Comparison of ENCODE assay signal across 1 cellular context in genomic region chr22:38107692-38108515, GRCh38.
TF ChIP-seq lines count a peak whose summit lies in the region.

No MANE protein-coding gene starts in this region.

TF ChIP-seq in HepG2, 621 proteins besides CTCF, POLR2A, EP300 and RAD21 (continued from another document and continues in another):
- TF ChIP-seq KIAA2018 (CRISPR knock-in tag; IDR thresholded peaks at IDR 0.05; ENCODE audit: borderline replicate concordance) (no peak), TEAD2 (CRISPR knock-in tag; IDR thresholded peaks at IDR 0.05) (no peak), HOXA5 (CRISPR knock-in tag; IDR thresholded peaks at IDR 0.05) (no peak), TFAP4 (IDR thresholded peaks at IDR 0.05; ENCODE audit: borderline replicate concordance, low read depth) (peak; percentile 95), FOXA3 (CRISPR knock-in tag; IDR thresholded peaks at IDR 0.05) (peak; percentile 19; the same call in 1 of the 2 replicates), ZNF335 (CRISPR knock-in tag; IDR thresholded peaks at IDR 0.05) (peak; percentile 61; the same call in 1 of the 2 replicates), KDM3A (CRISPR knock-in tag; IDR thresholded peaks at IDR 0.05; ENCODE audit: low read depth) (peak; percentile 75; the same call in 1 of the 2 replicates), PATZ1 (CRISPR knock-in tag; IDR thresholded peaks at IDR 0.05) (peak; percentile 79), STAG1 (CRISPR knock-in tag; IDR thresholded peaks at IDR 0.05) (0 out of 2 replicates have a peak, but pooled peaks have one; percentile 5), ZKSCAN8 (CRISPR knock-in tag; IDR thresholded peaks at IDR 0.05; ENCODE audit: borderline replicate concordance) (peak; percentile 25; the same call in 1 of the 2 replicates), ATRX (CRISPR knock-in tag; IDR thresholded peaks at IDR 0.05; ENCODE audit: borderline replicate concordance) (no peak), TCF7 (IDR thresholded peaks at IDR 0.05; ENCODE audit: low read depth) (0 out of 2 replicates have a peak, but pooled peaks have one; percentile 34), ETV5 (CRISPR knock-in tag; IDR thresholded peaks at IDR 0.05; ENCODE audit: borderline replicate concordance) (peak; percentile 87), HOXA3 (CRISPR knock-in tag; IDR thresholded peaks at IDR 0.05) (peak; percentile 68), SIN3A (IDR thresholded peaks at IDR 0.05; ENCODE audit: borderline replicate concordance, low read depth, low read length) (0 out of 2 replicates have a peak, but pooled peaks have one; percentile 62), SNAPC2 (CRISPR knock-in tag; IDR thresholded peaks at IDR 0.05) (no peak), TCF12 (IDR thresholded peaks at IDR 0.05) (no peak), TCF12 (CRISPR knock-in tag; IDR thresholded peaks at IDR 0.05) (0 out of 2 replicates have a peak, but pooled peaks have one; percentile 8), ZNF383 (CRISPR knock-in tag; IDR thresholded peaks at IDR 0.05; ENCODE audit: borderline replicate concordance) (no peak), ERF (CRISPR knock-in tag; IDR thresholded peaks at IDR 0.05) (peak; percentile 52; the same call in 1 of the 2 replicates), ELF3 (CRISPR knock-in tag; IDR thresholded peaks at IDR 0.05) (peak; percentile 67; the same call in 1 of the 2 replicates), TEF (CRISPR knock-in tag; IDR thresholded peaks at IDR 0.05) (no peak), SOX13 (IDR thresholded peaks at IDR 0.05) (no peak), SOX13 (CRISPR knock-in tag; conservative IDR thresholded peaks at IDR 0.05 in 1 of 2, IDR thresholded peaks at IDR 0.05 in 1 of 2) (peak in 1 of 2 experiments; percentile 60; a peak in 2 of 4 replicates), GABPB1 (CRISPR knock-in tag; IDR thresholded peaks at IDR 0.05) (peak; percentile 67), ZGPAT (CRISPR knock-in tag; IDR thresholded peaks at IDR 0.05) (peak; percentile 81), ZBTB8A (CRISPR knock-in tag; IDR thresholded peaks at IDR 0.05; ENCODE audit: borderline replicate concordance, low read depth) (no peak), TFDP1 (CRISPR knock-in tag; IDR thresholded peaks at IDR 0.05; ENCODE audit: borderline replicate concordance) (peak; percentile 45; the same call in 1 of the 2 replicates), ZNF879 (CRISPR knock-in tag; IDR thresholded peaks at IDR 0.05) (no peak), PREB (CRISPR knock-in tag; IDR thresholded peaks at IDR 0.05) (no peak), ZNF281 (CRISPR knock-in tag; IDR thresholded peaks at IDR 0.05; ENCODE audit: borderline replicate concordance) (0 out of 2 replicates have a peak, but pooled peaks have one; percentile 7), GMEB1 (CRISPR knock-in tag; IDR thresholded peaks at IDR 0.05; ENCODE audit: borderline replicate concordance) (no peak), ZNF333 (CRISPR knock-in tag; IDR thresholded peaks at IDR 0.05; ENCODE audit: borderline replicate concordance) (no peak), ZNF503 (CRISPR knock-in tag; IDR thresholded peaks at IDR 0.05) (peak; percentile 54; the same call in 1 of the 2 replicates), GATAD1 (CRISPR knock-in tag; IDR thresholded peaks at IDR 0.05) (no peak)
